8 cellular contexts compared by ENCODE assay signal in the genomic region with DNA sequence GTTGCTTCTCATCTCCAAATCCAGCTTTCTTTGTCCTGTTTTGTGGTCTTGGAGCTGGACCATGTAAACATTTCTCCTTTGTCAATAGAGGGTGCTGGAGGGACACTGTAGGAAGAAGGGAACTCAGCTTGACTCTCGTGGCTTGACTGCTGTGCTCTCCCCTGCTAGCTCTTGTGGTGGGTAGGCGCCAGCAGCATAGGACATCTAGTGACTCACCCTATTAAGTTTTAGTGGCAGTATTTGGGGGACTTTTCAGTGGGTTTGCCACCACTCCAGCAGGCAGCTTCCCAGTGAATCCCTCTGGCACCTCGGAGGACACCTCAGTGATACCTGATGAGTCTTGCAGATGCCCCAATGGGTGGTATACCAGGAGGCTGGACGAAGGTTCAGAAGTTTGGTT.
A peak's percentile ranks its signal among the peaks of the same experiment; 100 is the strongest.
DNase-seq lines count a peak whose midpoint lies in the region; ATAC-seq, FAIRE-seq and TF ChIP-seq lines count a peak whose summit lies in the region.

No MANE protein-coding gene starts in this region.

- no peaks in the 10 kb centered on the region for H3K36me3 ChIP-seq in ascending aorta
- H3K36me3 ChIP-seq in kidney (ENCODE audit: control insufficient read depth in 1 of 2, insufficient read depth in 2 of 2, low read length in 2 of 2): no peaks in the 10 kb centered on the region

- H3K27me3 ChIP-seq in ascending aorta: no peaks in the 10 kb centered on the region

- FAIRE-seq in kidney (lab: Jason Lieb, UNC): no peak

- H3K27ac ChIP-seq in ascending aorta (no peak overlapping the region), kidney (ENCODE audit: low read depth in 2 of 2, low read length in 2 of 2) (no peak overlapping the region)

- in situ Hi-C loops in GM13977 (cut with MboI; ENCODE audit: low pct_unique_long_range_greater_than_20kb, low sequenced_read_pairs, unreplicated experiment): no loop called here

- no peak overlapping the region for H3K4me3 ChIP-seq in ascending aorta
- H3K4me3 ChIP-seq in kidney (ENCODE audit: low read length in 2 of 2): no peak overlapping the region

- H3K4me1 ChIP-seq in ascending aorta (no peaks in the 10 kb centered on the region), kidney (ENCODE audit: control insufficient read depth in 1 of 2, insufficient read depth in 1 of 2, low read depth in 1 of 2, low read length in 2 of 2) (no peaks in the 10 kb centered on the region)

- DNase-seq in GM13977 (ENCODE audit: low spot score) (no peak), NAMALWA (ENCODE audit: low spot score) (peak; percentile 48), ascending aorta (ENCODE audit: low spot score in 2 of 2) (no peak), kidney (peak; percentile 81)

- intact Hi-C loops in ascending aorta (cut with DNase I) (no loop called here), kidney (cut with DNase I) (loop anchor here (10.0 kb wide), 1 partner anchor 342 kb away; no protein-coding TSS in a partner anchor)

- TF ChIP-seq CTCF in GM13977 (IDR thresholded peaks at IDR 0.05; ENCODE audit: extremely low read depth, insufficient read depth, missing control alignments) (peak; percentile 24), ascending aorta (IDR thresholded peaks at IDR 0.05) (peak in 2 of 3 experiments; percentile 14 to 28), kidney (IDR thresholded peaks at IDR 0.05; ENCODE audit: borderline replicate concordance, extremely low read depth, insufficient read depth) (peak; percentile 43)

- no peak overlapping the region for H3K9ac ChIP-seq in kidney (ENCODE audit: low read length in 2 of 2)

- H3K9me3 ChIP-seq in ascending aorta (no peaks in the 10 kb centered on the region), kidney (ENCODE audit: control insufficient read depth in 1 of 2, low read length in 2 of 2) (no peaks in the 10 kb centered on the region)

- ATAC-seq in GM18870 (IDR thresholded peaks at IDR 0.05; ENCODE audit: unreplicated experiment) (no peak), HG03442 (IDR thresholded peaks at IDR 0.05; ENCODE audit: unreplicated experiment) (no peak), HG02678 (IDR thresholded peaks at IDR 0.05; ENCODE audit: unreplicated experiment) (no peak), HG03439 (IDR thresholded peaks at IDR 0.05; ENCODE audit: unreplicated experiment) (no peak)

Comparison
In these comparisons a context has a peak if more than half of its experiments do, and no peak if none do; other contexts are left out.
1. DNase-seq: peak in NAMALWA (single experiment) and kidney (single experiment); none in GM13977 (single experiment) and ascending aorta (0 of 2).
2. Peak in every context shown above with its lines, with median percentiles within 50 percentile points of each other: CTCF ChIP-seq.